Comparison of ENCODE assay signal across 8 cellular contexts in genomic region chr12:12807970-12808702, GRCh38. TPM values are rescaled to one million over a fixed set of nuclear protein-coding genes. Genes with fewer than 3 reads are reported as not detected.
DNase-seq lines count a peak whose midpoint lies in the region; ATAC-seq, FAIRE-seq and TF ChIP-seq lines count a peak whose summit lies in the region.

No MANE protein-coding gene starts in this region.

- TF ChIP-seq POLR2A in H54 (IDR thresholded peaks at IDR 0.05; ENCODE audit: low read depth, low read length): no peak

- H3K4me1 ChIP-seq in ACC112 (ENCODE audit: control insufficient read depth, insufficient read depth, low read length, unreplicated experiment): peaks cover 36% of the 10 kb centered on the region

- H3K27ac Mint-ChIP-seq in nephron: peak overlapping the region; percentile 63 to 82 (median 73)

- FAIRE-seq in H54 (lab: Jason Lieb, UNC): no peak

- no peaks in the 10 kb centered on the region for H3K27me3 Mint-ChIP-seq in nephron (ENCODE audit: low read depth)

- H3K4me1 Mint-ChIP-seq in nephron: peaks cover 20% of the 10 kb centered on the region

- H3K27me3 ChIP-seq in ACC112 (ENCODE audit: insufficient read depth, low read length): no peaks in the 10 kb centered on the region

- H3K27ac ChIP-seq in ACC112 (ENCODE audit: low read depth, low read length): peak overlapping the region; percentile 96

- TF ChIP-seq CTCF in WI38 (IDR thresholded peaks at IDR 0.05; ENCODE audit: low read depth, low read length) (no peak), nephron (IDR thresholded peaks at IDR 0.05; ENCODE audit: unreplicated experiment in 3 of 3) (no peak)

- H2AFZ ChIP-seq in ACC112 (ENCODE audit: low read length, unreplicated experiment): peak overlapping the region; percentile 49

- H3K36me3 Mint-ChIP-seq in nephron (ENCODE audit: low read depth): peaks cover 1% of the 10 kb centered on the region

- DNase-seq in dermis blood vessel endothelial cell (peak; percentile 92), H54 (ENCODE audit: insufficient read length, low spot score) (no peak), NCI-H1694 treated with DMSO at 0.1 percent for 48 hours (lab: John Stamatoyannopoulos, UW) (no peak)

- ATAC-seq in GM19025 (IDR thresholded peaks at IDR 0.05; ENCODE audit: low read depth, unreplicated experiment): peak; percentile 61
- peak; percentile 62 for ATAC-seq in HG03139 (IDR thresholded peaks at IDR 0.05; ENCODE audit: unreplicated experiment)

- H3K36me3 ChIP-seq in ACC112 (ENCODE audit: insufficient read depth, low read length): no peaks in the 10 kb centered on the region

- no peaks in the 10 kb centered on the region for H3K9me3 Mint-ChIP-seq in nephron

- H3K4me3 Mint-ChIP-seq in nephron: no peak overlapping the region

- peak overlapping the region; percentile 54 for H3K4me3 ChIP-seq in ACC112 (ENCODE audit: low read depth, low read length)
- peak overlapping the region; percentile 29 for H3K4me3 ChIP-seq in WI38 (ENCODE audit: low read depth, low read length)

- no peaks in the 10 kb centered on the region for H3K79me2 ChIP-seq in ACC112 (ENCODE audit: control insufficient read depth, insufficient read depth, low read length, unreplicated experiment)

RNA-seq across cellular contexts. Expression of gene DDX47, which starts 5.0 kb away (rescaled TPM):
- total RNA-seq in dermis blood vessel endothelial cell: 83.0 and 87.7 TPM in 2 replicates

RNA-seq across cellular contexts. Expression of gene APOLD1, which starts 22.7 kb away (rescaled TPM):
- total RNA-seq in dermis blood vessel endothelial cell: 35.6 and 63.8 TPM in 2 replicates
